Comparison of ENCODE assay signal across 34 cellular contexts in the genomic region with DNA sequence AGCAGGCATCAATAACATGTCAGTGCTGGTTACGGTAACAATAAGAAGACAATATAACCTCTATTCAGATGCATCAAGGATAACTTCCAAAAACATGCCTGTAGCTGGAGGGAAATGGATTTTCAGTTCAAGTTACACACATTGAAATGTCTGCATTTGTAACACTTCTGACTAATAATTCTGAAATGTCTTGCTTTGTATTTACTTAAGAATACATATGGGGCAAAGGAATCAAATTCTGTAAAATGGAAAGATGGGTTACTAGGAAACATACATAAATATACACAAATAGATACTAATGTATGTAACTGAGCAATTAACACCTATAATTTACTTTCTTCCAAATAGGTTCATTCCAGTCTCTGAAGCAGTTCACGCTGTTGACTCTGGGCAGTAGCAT.
"Had no signal": no experiment of that assay in that cellular context is flagged by ENCODE, and none has a peak within 500 bp of the region (broad histone marks: within the 10 kb centered on the region; RNA-seq: fewer than 3 reads in every experiment).

No MANE protein-coding gene starts in this region.

- H3K4me3 ChIP-seq: body of pancreas, cardiac muscle cell, coronary artery, gastrocnemius medialis, heart left ventricle, hepatocyte had no signal

- FAIRE-seq: endometrium, endothelial cell of umbilical vein had no signal

- H3K9me3 ChIP-seq: body of pancreas, gastrocnemius medialis had no signal

- H3K4me2 ChIP-seq: hepatocyte had no signal

- H3K27me3 ChIP-seq: body of pancreas, cardiac muscle cell, foreskin keratinocyte, gastrocnemius medialis, heart left ventricle, hepatocyte had no signal

- ATAC-seq: activated naive CD4-positive, alpha-beta T cell treated with anti-CD3 and anti-CD28 coated beads, Interleukin-2, amount 50 U/mL, for 72 hours; activated T-cell treated with anti-CD3 and anti-CD28 coated beads, Interleukin-2, amount 50 U/mL, for 72 hours; body of pancreas; esophagus mucosa; foreskin keratinocyte; gastrocnemius medialis; heart left ventricle; WTC11 had no signal

- H3K27ac ChIP-seq: body of pancreas, cardiac muscle cell, coronary artery, foreskin keratinocyte, gastrocnemius medialis, heart left ventricle, hepatocyte, VCaP had no signal

- DNase-seq: activated CD4-positive, alpha-beta memory T cell treated with anti-CD3 and anti-CD28 coated beads, Interleukin-2, amount 10 ng/mL, durations not matched to agents 7 days and 5 days; activated CD4-positive, alpha-beta T cell treated with anti-CD3 and anti-CD28 coated beads for 1 hour; activated CD4-positive, alpha-beta T cell treated with anti-CD3 and anti-CD28 coated beads for 4 hours; activated CD4-positive, alpha-beta T cell treated with anti-CD3 and anti-CD28 coated beads, Interleukin-2, amount 10 ng/mL, durations not matched to agents 7 days and 5 days; activated CD4-positive, alpha-beta T cell treated with anti-CD3 and anti-CD28 coated beads, Interleukin-2, amount 50 U/mL, for 4 hours; activated CD8-positive, alpha-beta memory T cell treated with anti-CD3 and anti-CD28 coated beads, Interleukin-2, amount 50 U/mL, for 48 hours; activated gamma-delta T cell; activated naive CD4-positive, alpha-beta T cell; activated naive CD4-positive, alpha-beta T cell treated with anti-CD3 and anti-CD28 coated beads, Interleukin-2, amount 10 ng/mL, durations not matched to agents 7 days and 5 days; activated naive CD8-positive, alpha-beta T cell treated with anti-CD3 and anti-CD28 coated beads, Interleukin-2, amount 10 ng/mL, durations not matched to agents 7 days and 5 days; activated T-cell treated with anti-CD3 and anti-CD28 coated beads for 4 hours; activated T-cell treated with anti-CD3 and anti-CD28 coated beads, Interleukin-2, amount 50 U/mL, for 24 hours; activated T-cell treated with anti-CD3 and anti-CD28 coated beads, Interleukin-2, amount 50 U/mL, for 72 hours; amygdala; aorta; body of pancreas; central memory CD4-positive, alpha-beta T cell; cerebellar nuclear complex; dermis blood vessel endothelial cell; effector CD4-positive, alpha-beta T cell; gastrocnemius medialis; glutamatergic neuron; heart left ventricle; T-helper 2 cell had no signal

- H3K4me1 ChIP-seq: body of pancreas, foreskin keratinocyte, gastrocnemius medialis had no signal

- H3K36me3 ChIP-seq: cardiac muscle cell, gastrocnemius medialis, heart left ventricle had no signal

- H2AFZ ChIP-seq: hepatocyte had no signal
